1 cellular context compared by ENCODE assay signal in genomic region chr6:71454083-71454482, GRCh38.
TF ChIP-seq lines count a peak whose summit lies in the region.

No MANE protein-coding gene starts in this region.

TF ChIP-seq in GM23338, 12 proteins besides CTCF, POLR2A, EP300 and RAD21 (continued from another document):
- TF ChIP-seq ZNF462 (CRISPR knock-in tag; IDR thresholded peaks at IDR 0.05) (no peak), POLR2AphosphoS5 (IDR thresholded peaks at IDR 0.05; ENCODE audit: low read depth) (no peak), REST (IDR thresholded peaks at IDR 0.05; ENCODE audit: unreplicated experiment) (no peak), ZNF331 (CRISPR knock-in tag; IDR thresholded peaks at IDR 0.05; ENCODE audit: low read depth) (no peak), NANOG (IDR thresholded peaks at IDR 0.05; ENCODE audit: borderline replicate concordance) (no peak), STAT1 (IDR thresholded peaks at IDR 0.05; ENCODE audit: unreplicated experiment) (no peak), EZH2phosphoT487 (IDR thresholded peaks at IDR 0.05; ENCODE audit: unreplicated experiment) (no peak)
